8 cellular contexts compared by ENCODE assay signal in genomic region chr1:235865565-235866206, GRCh38. TPM values are rescaled to one million over a fixed set of nuclear protein-coding genes. Genes with fewer than 3 reads are reported as not detected.
A peak's percentile ranks its signal among the peaks of the same experiment; 100 is the strongest.
DNase-seq lines count a peak whose midpoint lies in the region; ATAC-seq and TF ChIP-seq lines count a peak whose summit lies in the region.

No MANE protein-coding gene starts in this region.

- H3K9me3 ChIP-seq in DND-41 (ENCODE audit: insufficient read depth, low read length, severe bottlenecking) = no peaks in the 10 kb centered on the region
- no peaks in the 10 kb centered on the region for H3K9me3 ChIP-seq in HEK293 (ENCODE audit: control insufficient read depth, insufficient read depth, low read depth, low read length)

- H3K4me3 ChIP-seq in DND-41 (ENCODE audit: low read depth in 1 of 2, low read length in 2 of 2) (peak overlapping the region; percentile 63), HEK293 (ENCODE audit: low read depth, low read length) (peak overlapping the region; percentile 70), fibroblast of villous mesenchyme (ENCODE audit: low read depth, low read length) (peak overlapping the region; percentile 92), skeletal muscle cell (ENCODE audit: low read depth, low read length) (peak overlapping the region; percentile 75)

- CTCF ChIA-PET in HEK293 (lab: Yijun Ruan, JAX) = interaction anchor here (0.6 to 3.3 kb wide), 18 partner anchors 8 to 449 kb away, joined by 3 to 39 read pairs (median 4); no protein-coding TSS in a partner anchor

- TF ChIP-seq CTCF in DND-41 (IDR thresholded peaks at IDR 0.05; ENCODE audit: borderline replicate concordance, extremely low read depth, low read length, poor library complexity, severe bottlenecking) = no peak
- TF ChIP-seq CTCF in HEK293 (tag by site-specific recombination; IDR thresholded peaks at IDR 0.05) = no peak
- TF ChIP-seq CTCF in fibroblast of villous mesenchyme (IDR thresholded peaks at IDR 0.05; ENCODE audit: insufficient read depth, low read depth, low read length) = no peak

- peak overlapping the region; percentile 93 for H2AFZ ChIP-seq in DND-41 (ENCODE audit: low read depth, low read length)

- peak overlapping the region; percentile 68 for H3K9ac ChIP-seq in DND-41 (ENCODE audit: low read depth, low read length)

- no peaks in the 10 kb centered on the region for H3K79me2 ChIP-seq in DND-41 (ENCODE audit: insufficient read depth, low read length)

- DNase-seq in DND-41 = no peak
- DNase-seq in SW480 (ENCODE audit: low spot score) = peak; percentile 14
- no peak for DNase-seq in fibroblast of villous mesenchyme (ENCODE audit: low read depth)
- DNase-seq in skeletal muscle cell (ENCODE audit: low read depth) = no peak
- no peak for DNase-seq in cerebellum (ENCODE audit: low spot score)
- no peak for DNase-seq in NCI-H1417 (lab: John Stamatoyannopoulos, UW)

- peaks cover 26% of the 10 kb centered on the region for H3K4me1 ChIP-seq in DND-41 (ENCODE audit: insufficient read depth, low read length)
- H3K4me1 ChIP-seq in HEK293 (ENCODE audit: control insufficient read depth, insufficient read depth, low read length) = peaks cover 11% of the 10 kb centered on the region; the same call in 1 of the 2 replicates

- POLR2A ChIA-PET in HEK293 (lab: Yijun Ruan, JAX) = interaction anchor here (1.0 to 3.0 kb wide), 6 partner anchors 35 to 361 kb away, joined by 3 to 14 read pairs (median 6); partner anchors contain the start of gene B3GALNT2

- H3K36me3 ChIP-seq in DND-41 (ENCODE audit: insufficient read depth, low read length) = no peaks in the 10 kb centered on the region
- no peaks in the 10 kb centered on the region for H3K36me3 ChIP-seq in HEK293 (ENCODE audit: control insufficient read depth in 2 of 2, insufficient read depth in 1 of 2, low read length in 2 of 2)

- H3K4me2 ChIP-seq in DND-41 (ENCODE audit: insufficient read depth, low read length) = peak overlapping the region; percentile 100

- ATAC-seq in DND-41 (ENCODE audit: insufficient read depth, low read depth) = no peak
- no peak for ATAC-seq in HG03469 (IDR thresholded peaks at IDR 0.05; ENCODE audit: unreplicated experiment)

- no peak overlapping the region for H3K27ac ChIP-seq in DND-41 (ENCODE audit: low read length)
- H3K27ac ChIP-seq in HEK293 (ENCODE audit: extremely low read depth, low read depth, low read length) = peak overlapping the region; percentile 73; the same call in 1 of the 2 replicates

- peaks cover 30% of the 10 kb centered on the region for H3K27me3 ChIP-seq in DND-41 (ENCODE audit: insufficient read depth, low read length, poor library complexity)

- H4K20me1 ChIP-seq in DND-41 (ENCODE audit: insufficient read depth, low read length) = no peaks in the 10 kb centered on the region; the same call in 1 of the 2 replicates

TF ChIP-seq in HEK293, 187 proteins besides CTCF, POLR2A, EP300 and RAD21:
- TF ChIP-seq ZNF664 (tag by site-specific recombination; IDR thresholded peaks at IDR 0.05) (0 out of 2 replicates have a peak, but pooled peaks have one; percentile 4), ZNF114 (tag by site-specific recombination; IDR thresholded peaks at IDR 0.05) (no peak), ZNF223 (tag by site-specific recombination; IDR thresholded peaks at IDR 0.05) (no peak), ZBTB26 (tag by site-specific recombination; optimal IDR thresholded peaks at IDR 0.05) (no peak), ZNF549 (tag by site-specific recombination; IDR thresholded peaks at IDR 0.05) (no peak), ZNF449 (tag by site-specific recombination; IDR thresholded peaks at IDR 0.05) (peak; percentile 79), ZBTB44 (tag by site-specific recombination; IDR thresholded peaks at IDR 0.05) (0 out of 2 replicates have a peak, but pooled peaks have one; percentile 29), ZNF292 (tag by site-specific recombination; IDR thresholded peaks at IDR 0.05; ENCODE audit: borderline replicate concordance, low read depth) (no peak), MYNN (tag by site-specific recombination; IDR thresholded peaks at IDR 0.05; ENCODE audit: borderline replicate concordance) (peak; percentile 76; the same call in 1 of the 2 replicates), SALL2 (tag by site-specific recombination; IDR thresholded peaks at IDR 0.05; ENCODE audit: borderline replicate concordance) (no peak), ZNF548 (tag by site-specific recombination; IDR thresholded peaks at IDR 0.05) (no peak), PRDM2 (tag by site-specific recombination; IDR thresholded peaks at IDR 0.05; ENCODE audit: borderline replicate concordance) (no peak)

RNA-seq across cellular contexts. Expression of gene LYST, which starts 1.0 kb away (rescaled TPM):
- total RNA-seq in fibroblast of villous mesenchyme (56.7 and 88.9 TPM in 2 replicates), cerebellum (82.8 TPM)
